Comparison of ENCODE assay signal across 8 cellular contexts in the genomic region with DNA sequence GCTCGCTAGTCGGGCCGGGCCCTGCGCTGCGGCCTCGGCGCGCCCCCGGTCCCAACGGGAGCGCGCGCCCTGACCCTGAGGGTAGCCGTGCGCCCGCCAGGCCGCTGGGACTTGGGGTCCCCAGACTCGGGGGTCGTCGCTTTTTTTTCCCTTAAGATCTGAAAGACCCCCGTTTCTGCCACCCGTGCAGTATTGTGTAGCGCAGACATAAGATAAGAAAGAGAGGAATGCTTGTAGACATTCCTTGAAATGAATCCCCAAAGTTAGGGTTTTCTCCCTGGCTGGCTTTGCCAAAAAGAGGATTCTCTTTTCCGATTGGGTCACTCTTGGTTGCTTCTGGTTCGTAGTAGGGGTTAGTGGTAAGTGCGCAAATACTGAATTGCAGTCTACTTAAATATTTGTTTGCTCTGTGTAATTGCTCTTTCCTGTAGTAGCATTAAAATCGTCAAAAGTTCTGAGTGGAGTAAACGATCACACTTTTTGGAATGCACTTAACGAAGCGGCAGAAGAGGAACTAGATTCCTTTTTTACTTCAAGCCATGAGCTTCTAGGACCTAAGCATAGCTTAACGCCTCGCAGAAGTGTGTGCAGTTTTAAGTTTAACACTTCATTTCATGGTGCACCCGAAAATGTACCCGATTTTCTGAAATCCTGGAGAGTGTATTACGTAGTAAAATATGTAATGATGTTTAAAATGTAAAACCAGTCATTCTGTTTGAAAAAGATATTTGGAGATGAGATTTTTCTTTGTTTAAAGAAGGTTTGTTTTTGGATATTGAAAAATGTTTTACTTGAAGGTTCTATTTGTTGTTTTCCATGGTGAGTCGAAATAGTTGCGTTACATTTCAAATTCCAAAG. TPM values are rescaled to one million over a fixed set of nuclear protein-coding genes. Genes with fewer than 3 reads are reported as not detected.
A peak's percentile ranks its signal among the peaks of the same experiment; 100 is the strongest.
DNase-seq lines count a peak whose midpoint lies in the region; ATAC-seq and TF ChIP-seq lines count a peak whose summit lies in the region.

No MANE protein-coding gene starts in this region.

- H3K4me3 ChIP-seq in SJCRH30 (peak overlapping the region; percentile 92), epithelial cell of esophagus (ENCODE audit: low read length) (peak overlapping the region; percentile 79)

- peak overlapping the region; percentile 97 for H3K4me3 Mint-ChIP-seq in natural killer cell treated with Interleukin-12 subunit alpha and Interleukin-12 subunit beta and Interleukin-15 and Interleukin-18, amount 100 ng/mL, for 72 hours

- no peaks in the 10 kb centered on the region for H3K9me3 Mint-ChIP-seq in natural killer cell treated with Interleukin-12 subunit alpha and Interleukin-12 subunit beta and Interleukin-15 and Interleukin-18, amount 100 ng/mL, for 72 hours

- no peaks in the 10 kb centered on the region for H3K27me3 Mint-ChIP-seq in natural killer cell treated with Interleukin-12 subunit alpha and Interleukin-12 subunit beta and Interleukin-15 and Interleukin-18, amount 100 ng/mL, for 72 hours

- DNase-seq in AG08395 (ENCODE audit: low spot score) = peak; percentile 32
- DNase-seq in SJCRH30 = peak in 1 of 2 experiments; percentile 58
- peak; percentile 25 for DNase-seq in epithelial cell of esophagus (ENCODE audit: low read depth)
- no peak for DNase-seq in natural killer cell treated with Interleukin-12 subunit alpha and Interleukin-12 subunit beta and Interleukin-15 and Interleukin-18, amount 100 ng/mL, for 72 hours (ENCODE audit: low spot score)
- no peak for DNase-seq in NCI-H524 treated with DMSO at 0.1 percent for 48 hours (lab: John Stamatoyannopoulos, UW)
- no peak for DNase-seq in activated effector memory CD4-positive, alpha-beta T cell treated with anti-CD3 and anti-CD28 coated beads, Interleukin-2, amount 50 U/mL, for 16 hours

- peak overlapping the region; percentile 90 for H3K27ac Mint-ChIP-seq in natural killer cell treated with Interleukin-12 subunit alpha and Interleukin-12 subunit beta and Interleukin-15 and Interleukin-18, amount 100 ng/mL, for 72 hours

- H3K27me3 ChIP-seq in SJCRH30 = no peaks in the 10 kb centered on the region

- peak overlapping the region; percentile 86 for H3K27ac ChIP-seq in SJCRH30

- H3K4me1 Mint-ChIP-seq in natural killer cell treated with Interleukin-12 subunit alpha and Interleukin-12 subunit beta and Interleukin-15 and Interleukin-18, amount 100 ng/mL, for 72 hours (ENCODE audit: low read depth in 2 of 2) = peaks cover 53 to 68% of the 10 kb centered on the region in 2 donors

- H3K9me3 ChIP-seq in SJCRH30 (replicated peaks) = no peaks in the 10 kb centered on the region

- peaks cover 7% of the 10 kb centered on the region for H3K36me3 Mint-ChIP-seq in natural killer cell treated with Interleukin-12 subunit alpha and Interleukin-12 subunit beta and Interleukin-15 and Interleukin-18, amount 100 ng/mL, for 72 hours

- ATAC-seq in GM18502 (IDR thresholded peaks at IDR 0.05; ENCODE audit: poor library complexity, unreplicated experiment) (peak; percentile 34), HG03159 (IDR thresholded peaks at IDR 0.05; ENCODE audit: unreplicated experiment) (peak; percentile 25)
- ATAC-seq in natural killer cell treated with Interleukin-12 subunit alpha and Interleukin-12 subunit beta and Interleukin-15 and Interleukin-18, amount 100 ng/mL, for 72 hours = no peak

- no peaks in the 10 kb centered on the region for H3K36me3 ChIP-seq in SJCRH30

- peaks cover 15% of the 10 kb centered on the region for H3K4me1 ChIP-seq in SJCRH30

- TF ChIP-seq CTCF in epithelial cell of esophagus (IDR thresholded peaks at IDR 0.05; ENCODE audit: insufficient read depth, low read depth, low read length, missing control alignments) = no peak

RNA-seq across cellular contexts. Expression of a gene that starts 1.3 kb away (rescaled TPM):
- total RNA-seq in SJCRH30 (2014; rRNA removed; shearing (Covaris generic)) = 92.6 and 94.4 TPM in 2 replicates
- total RNA-seq in natural killer cell treated with Interleukin-12 subunit alpha and Interleukin-12 subunit beta and Interleukin-15 and Interleukin-18, amount 100 ng/mL, for 72 hours = 10 to 100 TPM; 59.5 to 69.5 TPM

Comparison
In these comparisons a context has a peak if more than half of its experiments do, and no peak if none do; other contexts are left out.
1. DNase-seq: peak in AG08395 (single experiment) and epithelial cell of esophagus (single experiment); none in natural killer cell treated with Interleukin-12 subunit alpha and Interleukin-12 subunit beta and Interleukin-15 and Interleukin-18, amount 100 ng/mL, for 72 hours (single experiment), NCI-H524 treated with DMSO at 0.1 percent for 48 hours (single experiment) and activated effector memory CD4-positive, alpha-beta T cell treated with anti-CD3 and anti-CD28 coated beads, Interleukin-2, amount 50 U/mL, for 16 hours (single experiment).
2. ATAC-seq: peak in GM18502 (single experiment) and HG03159 (single experiment); none in natural killer cell treated with Interleukin-12 subunit alpha and Interleukin-12 subunit beta and Interleukin-15 and Interleukin-18, amount 100 ng/mL, for 72 hours (0 of 2).